Comparison of ENCODE assay signal across 10 cellular contexts in the genomic region with DNA sequence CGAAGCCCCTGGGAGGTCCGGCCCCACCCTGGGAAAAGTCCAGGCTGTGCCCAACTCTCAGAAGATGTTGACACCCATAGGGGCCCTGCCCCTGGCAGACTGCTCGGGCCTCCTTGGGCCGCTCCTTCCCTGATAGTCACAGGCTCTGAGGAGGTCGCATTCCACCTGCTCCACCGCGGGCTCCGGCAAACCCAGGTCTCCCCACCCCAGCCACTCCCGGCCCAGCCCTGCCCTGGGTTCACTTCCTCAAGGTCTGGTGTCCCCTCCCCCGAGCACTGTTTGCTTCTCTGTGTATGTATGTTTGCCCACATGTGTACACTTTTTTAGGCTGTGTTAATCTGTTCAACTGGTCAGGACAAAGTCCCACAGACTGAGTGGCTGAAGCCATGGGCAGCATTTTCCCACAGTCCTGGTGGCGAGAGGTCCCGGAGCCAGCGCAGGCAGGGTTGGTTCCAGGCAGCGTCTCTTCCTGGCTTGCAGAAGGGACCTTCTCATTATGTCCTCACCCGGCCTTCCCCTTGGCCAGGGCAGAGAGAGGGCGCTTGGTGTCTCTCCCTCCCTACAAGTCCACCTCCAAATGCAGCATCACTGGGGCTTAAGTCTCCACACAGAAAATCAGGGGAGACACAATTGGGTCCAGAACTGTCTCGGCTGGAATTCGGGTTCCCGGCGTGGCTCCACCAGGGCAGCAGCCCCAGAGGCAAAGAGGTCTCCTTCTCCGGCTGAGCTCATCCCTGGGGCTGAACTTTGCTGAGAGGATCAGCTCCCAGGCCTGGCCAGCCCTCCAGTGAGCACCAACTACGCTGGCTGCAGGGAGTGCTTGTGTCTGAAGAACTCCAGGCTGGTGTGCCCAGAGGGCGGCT. TPM values are rescaled to one million over a fixed set of nuclear protein-coding genes. Genes with fewer than 3 reads are reported as not detected.
DNase-seq lines count a peak whose midpoint lies in the region; ATAC-seq and TF ChIP-seq lines count a peak whose summit lies in the region.
"Had no signal": no experiment of that assay in that cellular context is flagged by ENCODE, and none has a peak within 500 bp of the region (broad histone marks: within the 10 kb centered on the region; RNA-seq: fewer than 3 reads in every experiment).

No MANE protein-coding gene starts in this region.

- no peak overlapping the region for H3K9ac ChIP-seq in OCI-LY3 (ENCODE audit: low read length)
- H3K9ac ChIP-seq in rectal smooth muscle tissue (ENCODE audit: low read length), result peak overlapping the region; percentile 57

- H3K27ac ChIP-seq in OCI-LY3 (ENCODE audit: low read length) (0 out of 2 replicates have a peak overlapping the region, but pooled peaks have one; percentile 11), heart right ventricle (peak overlapping the region; percentile 74 to 96 (median 82)), rectal smooth muscle tissue (ENCODE audit: low read depth, low read length) (no peak overlapping the region), tibial nerve (peak overlapping the region in 2 of 4 donors; percentile 12 to 72)
- H3K27ac ChIP-seq: foreskin keratinocyte had no signal

- peaks cover 65% of the 10 kb centered on the region for H3K4me1 ChIP-seq in OCI-LY3 (ENCODE audit: low read length)
- H3K4me1 ChIP-seq in heart right ventricle, result peaks cover 7 to 40% (median 29%) of the 10 kb centered on the region in 9 donors
- H3K4me1 ChIP-seq in rectal smooth muscle tissue (ENCODE audit: control insufficient read depth, insufficient read depth, low read length), result no peaks in the 10 kb centered on the region
- H3K4me1 ChIP-seq in tibial nerve, result peaks cover 0 to 20% (median 12%) of the 10 kb centered on the region in 4 donors

- no peak for TF ChIP-seq POLR2A in tibial nerve (IDR thresholded peaks at IDR 0.05)

- H3K36me3 ChIP-seq in OCI-LY3 (replicated peaks; ENCODE audit: low read depth, low read length) (peaks cover 12% of the 10 kb centered on the region), heart right ventricle (no peaks in the 10 kb centered on the region), rectal smooth muscle tissue (ENCODE audit: control insufficient read depth, insufficient read depth, low read length) (no peaks in the 10 kb centered on the region), tibial nerve (no peaks in the 10 kb centered on the region)

- H3K27me3 ChIP-seq in OCI-LY3 (ENCODE audit: low read depth, low read length), result no peaks in the 10 kb centered on the region
- H3K27me3 ChIP-seq in heart right ventricle, result peaks cover 0 to 7% (median 0%) of the 10 kb centered on the region in 7 donors
- no peaks in the 10 kb centered on the region for H3K27me3 ChIP-seq in rectal smooth muscle tissue (ENCODE audit: control insufficient read depth, insufficient read depth, low read length)
- H3K27me3 ChIP-seq in tibial nerve, result peaks cover 0 to 14% of the 10 kb centered on the region in 2 donors
- H3K27me3 ChIP-seq: foreskin keratinocyte had no signal

- intact Hi-C loops in heart right ventricle (cut with DNase I), result loop anchor here in 1 of 10 donors (2.0 kb wide), 1 partner anchor 17 kb away; no protein-coding TSS in a partner anchor

- H3K9me3 ChIP-seq in OCI-LY3 (ENCODE audit: insufficient read depth, low read length) (peaks cover 15% of the 10 kb centered on the region; the same call in 1 of the 2 replicates), heart right ventricle (peaks cover 0 to 11% (median 0%) of the 10 kb centered on the region in 11 donors), tibial nerve (peaks cover 0 to 10% (median 0%) of the 10 kb centered on the region in 4 donors)

- no peaks in the 10 kb centered on the region for H4K20me1 ChIP-seq in OCI-LY3 (ENCODE audit: insufficient read depth, low read length)

- 68 to 75% methylated on average over 23 of the region's 23 CpGs for WGBS in heart right ventricle, 2 donors
- WGBS in tibial nerve, 2 donors, result 70 to 73% methylated on average over 20 to 22 of the region's 23 CpGs

- DNase-seq in heart right ventricle, result peak in 1 of 2 donors; percentile 13
- DNase-seq in tibial nerve (ENCODE audit: low spot score in 2 of 2), result no peak
- DNase-seq in GOT3 (lab: John Stamatoyannopoulos, UW), result no peak
- no peak for DNase-seq in stimulated activated naive CD4-positive, alpha-beta T cell treated with Interleukin-2 at 50 U/mL for 16 hours (lab: John Stamatoyannopoulos, UW)
- DNase-seq in DMS79 treated with DMSO at 0.1 percent for 48 hours (lab: John Stamatoyannopoulos, UW), result no peak
- DNase-seq: foreskin keratinocyte had no signal

- H3K4me2 ChIP-seq in OCI-LY3 (ENCODE audit: low read length), result peak overlapping the region; percentile 17; the same call in 1 of the 2 replicates

- TF ChIP-seq CTCF in OCI-LY3 (IDR thresholded peaks at IDR 0.05; ENCODE audit: low read depth, low read length) (no peak), heart right ventricle (IDR thresholded peaks at IDR 0.05) (no peak), tibial nerve (IDR thresholded peaks at IDR 0.05) (no peak)

- ATAC-seq in heart right ventricle, result peak in 1 of 8 donors; percentile 6
- ATAC-seq: foreskin keratinocyte had no signal

- peak overlapping the region; percentile 1; the same call in 1 of the 2 replicates for H3K4me3 ChIP-seq in GM08714 (ENCODE audit: low read length)
- no peak overlapping the region for H3K4me3 ChIP-seq in OCI-LY3 (ENCODE audit: low read length)
- H3K4me3 ChIP-seq in heart right ventricle, result peak overlapping the region in 3 of 10 donors; percentile 3 to 23 (median 22)
- peak overlapping the region; percentile 24 for H3K4me3 ChIP-seq in rectal smooth muscle tissue (ENCODE audit: low read length)
- H3K4me3 ChIP-seq in tibial nerve, result no peak overlapping the region

- H3K79me2 ChIP-seq in OCI-LY3 (ENCODE audit: low read length), result no peaks in the 10 kb centered on the region

- no peak overlapping the region for H2AFZ ChIP-seq in OCI-LY3 (ENCODE audit: low read depth, low read length)

- no peak for TF ChIP-seq EP300 in tibial nerve (IDR thresholded peaks at IDR 0.05)

RNA-seq across cellular contexts. Expression of gene PRXL2B, which starts 10.5 kb away (rescaled TPM):
- total RNA-seq in heart right ventricle (10 to 100 TPM in 1 of 10 donors, 1 to 10 TPM in 9; 3.7 to 10.3 (median 5.3) TPM), tibial nerve (10 to 100 TPM; 14.4 to 18.0 (median 16.9) TPM)
- 10 to 100 TPM in 1 of 2 donors, 1 to 10 TPM in 1; 6.8 to 12.0 TPM for polyA plus RNA-seq in heart right ventricle

RNA-seq across cellular contexts. Expression of gene TNFRSF14, which starts 19.9 kb away (rescaled TPM):
- 10 to 100 TPM in 7 of 10 donors, 1 to 10 TPM in 3; 7.5 to 43.8 (median 13.0) TPM for total RNA-seq in heart right ventricle
- 10 to 100 TPM; 19.3 to 59.6 TPM for polyA plus RNA-seq in heart right ventricle
- 100 to 1,000 TPM in 1 of 4 donors, 10 to 100 TPM in 3; 64.9 to 105 (median 91.1) TPM for total RNA-seq in tibial nerve

RNA-seq across cellular contexts. Expression of gene HES5, which starts 46.0 kb away (rescaled TPM):
- total RNA-seq in heart right ventricle (1 to 10 TPM in 6 of 10 donors, under 1 TPM in 3, not detected in 1; 0.51 to 3.1 (median 1.4) TPM), tibial nerve (under 1 TPM in 1 of 4 donors, not detected in 3; 0.87 TPM)
- polyA plus RNA-seq in heart right ventricle, result 1 to 10 TPM; 1.0 to 1.1 TPM
- total RNA-seq: WTC11 had no signal

RNA-seq across cellular contexts. Expression of gene PANK4, which starts 49.6 kb away (rescaled TPM):
- total RNA-seq in heart right ventricle, result 10 to 100 TPM; 29.8 to 56.4 (median 35.2) TPM
- polyA plus RNA-seq in heart right ventricle, result 10 to 100 TPM; 26.1 to 35.6 TPM
- 10 to 100 TPM; 14.2 to 50.0 (median 38.1) TPM for total RNA-seq in tibial nerve

RNA-seq across cellular contexts. Expression of gene MMEL1, which starts 56.8 kb away (rescaled TPM):
- under 1 TPM in 3 of 10 donors, not detected in 7; 0.17 to 0.77 (median 0.67) TPM for total RNA-seq in heart right ventricle
- polyA plus RNA-seq in heart right ventricle, result 1 to 10 TPM in 1 of 2 donors, under 1 TPM in 1; 0.46 to 3.9 TPM
- total RNA-seq in tibial nerve, result 1 to 10 TPM in 1 of 4 donors, under 1 TPM in 1, not detected in 2; 0.21 to 2.2 TPM
- total RNA-seq: foreskin keratinocyte, WTC11 had no signal

Comparison
In these comparisons a context has a peak if more than half of its experiments do, and no peak if none do; other contexts are left out.
1. H3K4me3 ChIP-seq: peak in GM08714 (single experiment) and rectal smooth muscle tissue (single experiment); none in OCI-LY3 (single experiment) and tibial nerve (0 of 4).